ENCODE assay signal across 8 cellular contexts in genomic region chr9:113150670-113151591, GRCh38. TPM values are rescaled to one million over a fixed set of nuclear protein-coding genes. Genes with fewer than 3 reads are reported as not detected.
DNase-seq lines count a peak whose midpoint lies in the region; ATAC-seq lines count a peak whose summit lies in the region.

Gene SLC31A2, plus strand, starts transcription at chr9:113151007. Its CDS starts 68 bp downstream, at chr9:113151075.

- peaks cover 2% of the 10 kb centered on the region for H3K27me3 Mint-ChIP-seq in activated CD4-positive, alpha-beta T cell treated with anti-CD3 and anti-CD28 coated beads, Interleukin-2, amount 10 ng/mL, durations not matched to agents 24 days and 14 days

- peak within 1 kb of the TSS; percentile 80 for H3K27ac Mint-ChIP-seq in activated CD4-positive, alpha-beta T cell treated with anti-CD3 and anti-CD28 coated beads, Interleukin-2, amount 10 ng/mL, durations not matched to agents 24 days and 14 days

- H3K4me1 Mint-ChIP-seq in activated CD4-positive, alpha-beta T cell treated with anti-CD3 and anti-CD28 coated beads, Interleukin-2, amount 10 ng/mL, durations not matched to agents 24 days and 14 days: peaks cover 28% of the 10 kb centered on the region

- no peaks in the 10 kb centered on the region for H3K36me3 Mint-ChIP-seq in activated CD4-positive, alpha-beta T cell treated with anti-CD3 and anti-CD28 coated beads, Interleukin-2, amount 10 ng/mL, durations not matched to agents 24 days and 14 days (ENCODE audit: low read depth)

- peak; percentile 96 for DNase-seq in AG20443 (ENCODE audit: low spot score)
- DNase-seq in NCI-H460 (ENCODE audit: extremely low read depth, low read depth): peak; percentile 79
- peak; percentile 97 for DNase-seq in activated CD4-positive, alpha-beta T cell treated with anti-CD3 and anti-CD28 coated beads, Interleukin-2, amount 10 ng/mL, durations not matched to agents 24 days and 14 days
- peak; percentile 24 for DNase-seq in cortex of kidney (lab: John Stamatoyannopoulos, UW)
- peak; percentile 91 for DNase-seq in left lobe of liver (ENCODE audit: low spot score)
- DNase-seq in stimulated activated CD4-positive, alpha-beta T cell treated with anti-CD3 and anti-CD28 coated beads, Interleukin-2, amount 100 ng/mL, for 24 hours: peak; percentile 91 to 93

- no peaks in the 10 kb centered on the region for H3K9me3 Mint-ChIP-seq in activated CD4-positive, alpha-beta T cell treated with anti-CD3 and anti-CD28 coated beads, Interleukin-2, amount 10 ng/mL, durations not matched to agents 24 days and 14 days

- peak; percentile 95 for ATAC-seq in GM19025 (IDR thresholded peaks at IDR 0.05; ENCODE audit: low read depth, unreplicated experiment)
- ATAC-seq in HG03342 (IDR thresholded peaks at IDR 0.05; ENCODE audit: unreplicated experiment): peak; percentile 97
- ATAC-seq in left lobe of liver: peak; percentile 93

- intact Hi-C loops in activated CD4-positive, alpha-beta T cell treated with anti-CD3 and anti-CD28 coated beads, Interleukin-2, amount 10 ng/mL, durations not matched to agents 24 days and 14 days (cut with micrococcal nuclease): loop anchor here (1.0 to 10.0 kb wide), 5 partner anchors 124 to 666 kb away; partner anchors contain the start of genes ALAD, C9orf43, CDC26 and KIAA1958

- peak within 1 kb of the TSS; percentile 84 for H3K4me3 Mint-ChIP-seq in activated CD4-positive, alpha-beta T cell treated with anti-CD3 and anti-CD28 coated beads, Interleukin-2, amount 10 ng/mL, durations not matched to agents 24 days and 14 days

RNA-seq across cellular contexts. Expression of gene SLC31A2, which starts in this region (rescaled TPM):
- 5.2 and 5.6 TPM in 2 replicates for total RNA-seq in NCI-H460 (2014; rRNA removed; shearing (Covaris generic))
- polyA plus RNA-seq in NCI-H460 (2014; cell fraction: nucleus; rRNA removed): 2.2 and 3.2 TPM in 2 replicates
- total RNA-seq in activated CD4-positive, alpha-beta T cell treated with anti-CD3 and anti-CD28 coated beads, Interleukin-2, amount 10 ng/mL, durations not matched to agents 24 days and 14 days: 4.5 and 5.3 TPM in 2 replicates
- total RNA-seq in left lobe of liver: 23.5 TPM

Comparison
In these comparisons a context has a peak if more than half of its experiments do, and no peak if none do; other contexts are left out.
1. Peak in every context shown above with its lines: DNase-seq and ATAC-seq.
2. DNase-seq: peak in every context shown above with its lines; median percentile 97 in activated CD4-positive, alpha-beta T cell treated with anti-CD3 and anti-CD28 coated beads, Interleukin-2, amount 10 ng/mL, durations not matched to agents 24 days and 14 days; 96 in AG20443; 92 in stimulated activated CD4-positive, alpha-beta T cell treated with anti-CD3 and anti-CD28 coated beads, Interleukin-2, amount 100 ng/mL, for 24 hours; 91 in left lobe of liver; 79 in NCI-H460; 24 in cortex of kidney.